ENCODE assay signal across 13 cellular contexts in genomic region chr4:20194079-20195013, GRCh38. TPM values are rescaled to one million over a fixed set of nuclear protein-coding genes. Genes with fewer than 3 reads are reported as not detected.
DNase-seq lines count a peak whose midpoint lies in the region; ATAC-seq and TF ChIP-seq lines count a peak whose summit lies in the region.
"Had no signal": no experiment of that assay in that cellular context is flagged by ENCODE, and none has a peak within 500 bp of the region (broad histone marks: within the 10 kb centered on the region; RNA-seq: fewer than 3 reads in every experiment).

No MANE protein-coding gene starts in this region.

- no peaks in the 10 kb centered on the region for H3K27me3 Mint-ChIP-seq in CD14-positive monocyte (ENCODE audit: low read depth in 3 of 3)
- H3K27me3 Mint-ChIP-seq in nephron (ENCODE audit: low read depth) = no peaks in the 10 kb centered on the region

- H3K36me3 Mint-ChIP-seq in CD14-positive monocyte (no peaks in the 10 kb centered on the region), nephron (ENCODE audit: low read depth) (no peaks in the 10 kb centered on the region)

- peak overlapping the region in 4 of 7 donors; percentile 28 to 85 (median 58) for H3K27ac Mint-ChIP-seq in CD14-positive monocyte
- H3K27ac Mint-ChIP-seq in nephron = peak overlapping the region in 2 of 3 experiments; percentile 5 to 78

- H3K9me3 Mint-ChIP-seq in CD14-positive monocyte (peaks cover 6 to 10% (median 9%) of the 10 kb centered on the region in 7 donors), nephron (peaks cover 4% of the 10 kb centered on the region)

- TF ChIP-seq CTCF in CD14-positive monocyte (IDR thresholded peaks at IDR 0.05) (no peak), NB4 (IDR thresholded peaks at IDR 0.05; ENCODE audit: low read depth, low read length) (no peak), nephron (IDR thresholded peaks at IDR 0.05; ENCODE audit: unreplicated experiment in 3 of 3) (no peak)

- H3K27me3 ChIP-seq in H7 (ENCODE audit: control insufficient read depth, insufficient read depth, low read length) = no peaks in the 10 kb centered on the region
- H3K27me3 ChIP-seq: cardiac muscle cell, pancreas had no signal

- H3K4me3 ChIP-seq in NB4 (ENCODE audit: low read depth, low read length) (no peak overlapping the region), H7 (ENCODE audit: insufficient read depth, low read depth, low read length) (no peak overlapping the region)
- H3K4me3 ChIP-seq: cardiac muscle cell, pancreas had no signal

- ATAC-seq in HG03342 (IDR thresholded peaks at IDR 0.05; ENCODE audit: unreplicated experiment) = no peak

- DNase-seq in CD14-positive monocyte (ENCODE audit: low spot score) = no peak
- peak; percentile 71 for DNase-seq in NB4 (ENCODE audit: low read depth)
- peak; percentile 23 to 53 for DNase-seq in dermis microvascular lymphatic vessel endothelial cell (ENCODE audit: low read depth in 2 of 2)
- DNase-seq in posterior cingulate gyrus = no peak
- no peak for DNase-seq in H7
- DNase-seq in D341Med (ENCODE audit: low spot score) = no peak
- DNase-seq: DMS 273 treated with DMSO at 0.1 percent for 48 hours, NCI-H2171 treated with DMSO at 0.1 percent for 48 hours, pancreas, T-helper 1 cell had no signal

- H3K36me3 ChIP-seq in H7 (replicated peaks; ENCODE audit: control insufficient read depth, insufficient read depth, low read length) = no peaks in the 10 kb centered on the region
- H3K36me3 ChIP-seq: cardiac muscle cell, pancreas had no signal

- no peak overlapping the region for H3K4me3 Mint-ChIP-seq in CD14-positive monocyte
- no peak overlapping the region for H3K4me3 Mint-ChIP-seq in nephron

- H3K4me1 Mint-ChIP-seq in CD14-positive monocyte (no peaks in the 10 kb centered on the region), nephron (peaks cover 10% of the 10 kb centered on the region)

- TF ChIP-seq POLR2A in NB4 (IDR thresholded peaks at IDR 0.05; ENCODE audit: extremely low read depth, insufficient read length) = no peak

- intact Hi-C loops in CD14-positive monocyte (cut with micrococcal nuclease) = no loop called here
- intact Hi-C loops in posterior cingulate gyrus (cut with DNase I) = no loop called here

RNA-seq across cellular contexts. Expression of gene SLIT2, which starts 57.4 kb away (rescaled TPM):
- polyA plus RNA-seq in CD14-positive monocyte = not detected
- total RNA-seq in dermis microvascular lymphatic vessel endothelial cell = 0.13 and 0.38 TPM in 2 replicates
- 1.7 and 2.0 TPM in 2 replicates for total RNA-seq in H7 (2014; rRNA removed; shearing (Covaris generic))

Comparison
In these comparisons a context has a peak if more than half of its experiments do, and no peak if none do; other contexts are left out.
1. DNase-seq: peak in NB4 (single experiment) and dermis microvascular lymphatic vessel endothelial cell (2 of 2); none in CD14-positive monocyte (single experiment), posterior cingulate gyrus (0 of 10), H7 (single experiment) and D341Med (single experiment).